In the genomic region with DNA sequence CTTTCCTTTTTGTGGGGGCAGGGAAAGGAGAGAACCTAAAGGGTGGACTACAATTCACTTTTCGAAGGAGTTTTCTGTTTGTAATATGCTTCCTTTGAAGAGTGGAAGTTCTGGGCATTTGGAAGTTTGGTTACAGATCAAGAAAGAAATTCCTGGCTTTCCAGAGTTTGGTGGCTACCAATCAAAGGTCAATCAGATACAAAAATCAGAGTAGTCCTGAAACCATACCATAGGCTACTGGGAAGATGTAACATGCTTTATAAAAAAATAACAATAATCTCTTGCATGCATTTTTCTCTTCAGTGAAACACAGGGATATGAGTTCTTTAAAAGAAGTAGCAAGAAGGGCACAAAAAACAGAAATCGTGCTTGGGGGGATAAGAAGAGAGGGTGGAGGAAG, we compare ENCODE assay signal across 1 cellular context.
TF ChIP-seq lines count a peak whose summit lies in the region.

No MANE protein-coding gene starts in this region.

TF ChIP-seq in SK-N-SH, 30 proteins besides CTCF, POLR2A, EP300 and RAD21 (continued from another document):
- TF ChIP-seq, protein P1, sequence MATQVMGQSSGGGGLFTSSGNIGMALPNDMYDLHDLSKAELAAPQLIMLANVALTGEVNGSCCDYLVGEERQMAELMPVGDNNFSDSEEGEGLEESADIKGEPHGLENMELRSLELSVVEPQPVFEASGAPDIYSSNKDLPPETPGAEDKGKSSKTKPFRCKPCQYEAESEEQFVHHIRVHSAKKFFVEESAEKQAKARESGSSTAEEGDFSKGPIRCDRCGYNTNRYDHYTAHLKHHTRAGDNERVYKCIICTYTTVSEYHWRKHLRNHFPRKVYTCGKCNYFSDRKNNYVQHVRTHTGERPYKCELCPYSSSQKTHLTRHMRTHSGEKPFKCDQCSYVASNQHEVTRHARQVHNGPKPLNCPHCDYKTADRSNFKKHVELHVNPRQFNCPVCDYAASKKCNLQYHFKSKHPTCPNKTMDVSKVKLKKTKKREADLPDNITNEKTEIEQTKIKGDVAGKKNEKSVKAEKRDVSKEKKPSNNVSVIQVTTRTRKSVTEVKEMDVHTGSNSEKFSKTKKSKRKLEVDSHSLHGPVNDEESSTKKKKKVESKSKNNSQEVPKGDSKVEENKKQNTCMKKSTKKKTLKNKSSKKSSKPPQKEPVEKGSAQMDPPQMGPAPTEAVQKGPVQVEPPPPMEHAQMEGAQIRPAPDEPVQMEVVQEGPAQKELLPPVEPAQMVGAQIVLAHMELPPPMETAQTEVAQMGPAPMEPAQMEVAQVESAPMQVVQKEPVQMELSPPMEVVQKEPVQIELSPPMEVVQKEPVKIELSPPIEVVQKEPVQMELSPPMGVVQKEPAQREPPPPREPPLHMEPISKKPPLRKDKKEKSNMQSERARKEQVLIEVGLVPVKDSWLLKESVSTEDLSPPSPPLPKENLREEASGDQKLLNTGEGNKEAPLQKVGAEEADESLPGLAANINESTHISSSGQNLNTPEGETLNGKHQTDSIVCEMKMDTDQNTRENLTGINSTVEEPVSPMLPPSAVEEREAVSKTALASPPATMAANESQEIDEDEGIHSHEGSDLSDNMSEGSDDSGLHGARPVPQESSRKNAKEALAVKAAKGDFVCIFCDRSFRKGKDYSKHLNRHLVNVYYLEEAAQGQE (IDR thresholded peaks at IDR 0.05; ENCODE audit: low read depth, low read length) = no peak
- TF ChIP-seq YY1 (IDR thresholded peaks at IDR 0.05; ENCODE audit: low read depth) = no peak
- TF ChIP-seq RFX5 (IDR thresholded peaks at IDR 0.05; ENCODE audit: low read length) = no peak
- TF ChIP-seq TAF1 (IDR thresholded peaks at IDR 0.05; ENCODE audit: borderline replicate concordance, low read depth, low read length) = no peak
- no peak for TF ChIP-seq ELF1 (IDR thresholded peaks at IDR 0.05)
- no peak for TF ChIP-seq NFIC (IDR thresholded peaks at IDR 0.05; ENCODE audit: borderline replicate concordance)
- TF ChIP-seq SMC3 (IDR thresholded peaks at IDR 0.05; ENCODE audit: low read depth, low read length) = no peak
- no peak for TF ChIP-seq POLR2AphosphoS5 (IDR thresholded peaks at IDR 0.05; ENCODE audit: low read depth, low read length)
- TF ChIP-seq CHD2 (IDR thresholded peaks at IDR 0.05; ENCODE audit: low read length, partially characterized antibody) = no peak
- TF ChIP-seq, protein P2, sequence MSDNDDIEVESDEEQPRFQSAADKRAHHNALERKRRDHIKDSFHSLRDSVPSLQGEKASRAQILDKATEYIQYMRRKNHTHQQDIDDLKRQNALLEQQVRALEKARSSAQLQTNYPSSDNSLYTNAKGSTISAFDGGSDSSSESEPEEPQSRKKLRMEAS (IDR thresholded peaks at IDR 0.05; ENCODE audit: low read depth) = no peak
- TF ChIP-seq MXI1 (IDR thresholded peaks at IDR 0.05; ENCODE audit: low read depth, low read length) = no peak
- TF ChIP-seq, protein P3, sequence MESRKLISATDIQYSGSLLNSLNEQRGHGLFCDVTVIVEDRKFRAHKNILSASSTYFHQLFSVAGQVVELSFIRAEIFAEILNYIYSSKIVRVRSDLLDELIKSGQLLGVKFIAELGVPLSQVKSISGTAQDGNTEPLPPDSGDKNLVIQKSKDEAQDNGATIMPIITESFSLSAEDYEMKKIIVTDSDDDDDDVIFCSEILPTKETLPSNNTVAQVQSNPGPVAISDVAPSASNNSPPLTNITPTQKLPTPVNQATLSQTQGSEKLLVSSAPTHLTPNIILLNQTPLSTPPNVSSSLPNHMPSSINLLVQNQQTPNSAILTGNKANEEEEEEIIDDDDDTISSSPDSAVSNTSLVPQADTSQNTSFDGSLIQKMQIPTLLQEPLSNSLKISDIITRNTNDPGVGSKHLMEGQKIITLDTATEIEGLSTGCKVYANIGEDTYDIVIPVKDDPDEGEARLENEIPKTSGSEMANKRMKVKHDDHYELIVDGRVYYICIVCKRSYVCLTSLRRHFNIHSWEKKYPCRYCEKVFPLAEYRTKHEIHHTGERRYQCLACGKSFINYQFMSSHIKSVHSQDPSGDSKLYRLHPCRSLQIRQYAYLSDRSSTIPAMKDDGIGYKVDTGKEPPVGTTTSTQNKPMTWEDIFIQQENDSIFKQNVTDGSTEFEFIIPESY (IDR thresholded peaks at IDR 0.05; ENCODE audit: borderline replicate concordance, low read depth) = no peak
